ENCODE assay signal across 8 cellular contexts in the genomic region with DNA sequence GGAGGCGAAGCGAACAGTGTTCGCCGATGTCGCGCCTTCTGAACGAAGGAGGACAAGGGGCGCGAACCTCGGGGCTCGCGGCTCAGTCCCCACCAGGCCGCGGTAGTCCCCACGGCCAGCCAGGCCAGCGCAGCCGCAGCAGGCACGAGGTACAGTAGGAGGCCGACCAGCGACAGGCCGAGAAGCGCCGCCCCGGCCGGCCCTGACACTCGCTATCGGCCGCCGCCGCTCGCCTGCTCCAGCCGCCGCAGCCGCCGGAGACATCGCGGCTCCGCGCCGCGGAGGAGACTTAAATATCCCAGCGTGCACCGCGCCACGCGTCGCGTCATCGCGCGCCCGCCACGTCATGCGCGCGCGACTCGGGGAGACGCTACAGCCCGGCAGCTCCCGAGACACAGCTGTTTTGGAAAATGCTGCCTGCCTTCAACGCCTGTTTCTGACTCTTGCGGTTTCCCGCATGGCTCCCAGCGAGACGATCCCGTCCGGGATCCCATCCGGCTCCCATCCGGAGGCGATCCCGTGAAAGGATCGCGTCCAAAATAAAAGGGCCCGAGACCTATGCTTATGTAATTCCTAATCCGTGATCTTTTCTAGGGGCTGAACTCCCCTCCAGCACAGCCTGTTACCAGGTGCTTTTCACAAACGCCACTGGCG. TPM values are rescaled to one million over a fixed set of nuclear protein-coding genes. Genes with fewer than 3 reads are reported as not detected.
DNase-seq lines count a peak whose midpoint lies in the region; ATAC-seq and TF ChIP-seq lines count a peak whose summit lies in the region.
"Not testable (repeated sequence)": the region's sequence is repeated elsewhere in the genome, so short reads cannot be mapped to it uniquely, and the experiment has no call there.

A gene (minus strand): TSS at position 291 of the 654 bp plus-strand sequence. CDS start 1,215 bp downstream, outside the sequence.

- H3K79me2 ChIP-seq in DND-41 (ENCODE audit: insufficient read depth, low read length) = peaks cover 14% of the 10 kb centered on the region

- H2AFZ ChIP-seq in DND-41 (ENCODE audit: low read depth, low read length) = peak within 1 kb of the TSS; percentile 89

- H3K9me3 ChIP-seq in DND-41 (ENCODE audit: insufficient read depth, low read length, severe bottlenecking); SJCRH30 (replicated peaks); mucosa of stomach (ENCODE audit: control insufficient read depth, low read length): not testable (repeated sequence)

- H3K9me3 Mint-ChIP-seq in activated naive CD4-positive, alpha-beta T cell treated with anti-CD3 and anti-CD28 coated beads for 36 hours = not testable (repeated sequence)

- CTCF ChIA-PET in activated naive CD4-positive, alpha-beta T cell treated with anti-CD3 and anti-CD28 coated beads for 36 hours (lab: Charles Lee) = not testable (repeated sequence)

- H3K27me3 ChIP-seq in DND-41 (ENCODE audit: insufficient read depth, low read length, poor library complexity); SJCRH30; mucosa of stomach (ENCODE audit: control insufficient read depth, insufficient read depth, low read length): not testable (repeated sequence)

- ATAC-seq in DND-41 (ENCODE audit: insufficient read depth, low read depth) = peak; percentile 83
- ATAC-seq in GM21526 (IDR thresholded peaks at IDR 0.05; ENCODE audit: low FRiP score, unreplicated experiment) = peak; percentile 79
- peak; percentile 77 for ATAC-seq in HG03469 (IDR thresholded peaks at IDR 0.05; ENCODE audit: unreplicated experiment)

- peak within 1 kb of the TSS; percentile 92 for H3K27ac Mint-ChIP-seq in activated naive CD4-positive, alpha-beta T cell treated with anti-CD3 and anti-CD28 coated beads for 36 hours

- peaks cover 11% of the 10 kb centered on the region; the same call in 1 of the 2 replicates for H3K36me3 ChIP-seq in DND-41 (ENCODE audit: insufficient read depth, low read length)
- not testable (repeated sequence) for H3K36me3 ChIP-seq in SJCRH30; mucosa of stomach (ENCODE audit: control insufficient read depth, insufficient read depth, low read length)

- H3K4me2 ChIP-seq in DND-41 (ENCODE audit: insufficient read depth, low read length) = peak within 1 kb of the TSS; percentile 78

- TF ChIP-seq CTCF in DND-41 (IDR thresholded peaks at IDR 0.05; ENCODE audit: borderline replicate concordance, extremely low read depth, low read length, poor library complexity, severe bottlenecking); fibroblast of mammary gland (conservative IDR thresholded peaks at IDR 0.05; ENCODE audit: control insufficient read depth, insufficient read depth, low read depth, low read length): not testable (repeated sequence)

- H3K4me3 Mint-ChIP-seq in activated naive CD4-positive, alpha-beta T cell treated with anti-CD3 and anti-CD28 coated beads for 36 hours = peak within 1 kb of the TSS; percentile 90

- intact Hi-C loops in activated naive CD4-positive, alpha-beta T cell treated with anti-CD3 and anti-CD28 coated beads for 36 hours (cut with micrococcal nuclease) = not testable (repeated sequence)

- not testable (repeated sequence) for H3K36me3 Mint-ChIP-seq in activated naive CD4-positive, alpha-beta T cell treated with anti-CD3 and anti-CD28 coated beads for 36 hours (ENCODE audit: low read depth)

- peak within 1 kb of the TSS; percentile 70 to 79; a peak in 3 of 4 replicates for H3K4me3 ChIP-seq in DND-41 (ENCODE audit: low read depth in 1 of 2, low read length in 2 of 2)
- peak within 1 kb of the TSS; percentile 98 for H3K4me3 ChIP-seq in SJCRH30
- peak within 1 kb of the TSS; percentile 61 for H3K4me3 ChIP-seq in fibroblast of mammary gland (ENCODE audit: control insufficient read depth, low read depth, low read length)
- peak within 1 kb of the TSS; percentile 25 for H3K4me3 ChIP-seq in mucosa of stomach (ENCODE audit: low read length)

- DNase-seq in DND-41 = peak; percentile 63
- peak; percentile 69 to 73 for DNase-seq in SJCRH30
- DNase-seq in activated naive CD4-positive, alpha-beta T cell treated with anti-CD3 and anti-CD28 coated beads for 36 hours = peak; percentile 33
- DNase-seq in fibroblast of mammary gland (ENCODE audit: low read depth) = not testable (repeated sequence)
- DNase-seq in stimulated activated CD8-positive, alpha-beta memory T cell treated with anti-CD3 and anti-CD28 coated beads, Interleukin-4, amount 100 ng/mL, for 48 hours = peak; percentile 55

- H3K27ac ChIP-seq in DND-41 (ENCODE audit: low read length) (peak within 1 kb of the TSS; percentile 75), SJCRH30 (peak within 1 kb of the TSS; percentile 94)

- peak within 1 kb of the TSS; percentile 66 for H3K9ac ChIP-seq in DND-41 (ENCODE audit: low read depth, low read length)
- peak within 1 kb of the TSS; percentile 74 for H3K9ac ChIP-seq in mucosa of stomach (ENCODE audit: low read length)

- not testable (repeated sequence) for H3K4me1 Mint-ChIP-seq in activated naive CD4-positive, alpha-beta T cell treated with anti-CD3 and anti-CD28 coated beads for 36 hours (ENCODE audit: low read depth)

- H3K4me1 ChIP-seq in DND-41 (ENCODE audit: insufficient read depth, low read length) = peaks cover 14% of the 10 kb centered on the region
- H3K4me1 ChIP-seq in SJCRH30; mucosa of stomach (ENCODE audit: control insufficient read depth, insufficient read depth, low read length): not testable (repeated sequence)

- H4K20me1 ChIP-seq in DND-41 (ENCODE audit: insufficient read depth, low read length) = not testable (repeated sequence)

- not testable (repeated sequence) for H3K27me3 Mint-ChIP-seq in activated naive CD4-positive, alpha-beta T cell treated with anti-CD3 and anti-CD28 coated beads for 36 hours (ENCODE audit: low read depth)

RNA-seq across cellular contexts. Expression of the gene that starts here (rescaled TPM):
- 15.3 and 16.2 TPM in 2 replicates for total RNA-seq in SJCRH30 (2014; rRNA removed; shearing (Covaris generic))
- total RNA-seq in activated naive CD4-positive, alpha-beta T cell treated with anti-CD3 and anti-CD28 coated beads for 36 hours = 10 to 100 TPM; 34.4 to 38.7 TPM

Comparison
In these comparisons a context has a peak if more than half of its experiments do, and no peak if none do; other contexts are left out.
1. H3K4me3 ChIP-seq: peak in every context shown above with its lines; median percentile 98 in SJCRH30; 74 in DND-41; 61 in fibroblast of mammary gland; 25 in mucosa of stomach.